10 cellular contexts compared by ENCODE assay signal in genomic region chr2:39408351-39409136, GRCh38. TPM values are rescaled to one million over a fixed set of nuclear protein-coding genes. Genes with fewer than 3 reads are reported as not detected.
A peak's percentile ranks its signal among the peaks of the same experiment; 100 is the strongest.
DNase-seq lines count a peak whose midpoint lies in the region; ATAC-seq and TF ChIP-seq lines count a peak whose summit lies in the region.
"Had no signal": no experiment of that assay in that cellular context is flagged by ENCODE, and none has a peak within 500 bp of the region (broad histone marks: within the 10 kb centered on the region; RNA-seq: fewer than 3 reads in every experiment).

No MANE protein-coding gene starts in this region.

- H3K9me3 ChIP-seq in body of pancreas, result no peaks in the 10 kb centered on the region

- intact Hi-C loops in body of pancreas (cut with DNase I), result no loop called here

- 82 to 96% methylated on average over 3 of the region's 3 CpGs for WGBS in body of pancreas, 2 donors

- no peaks in the 10 kb centered on the region for H3K27me3 ChIP-seq in body of pancreas

- no peak for TF ChIP-seq POLR2A in body of pancreas (IDR thresholded peaks at IDR 0.05)

- TF ChIP-seq CTCF in body of pancreas (IDR thresholded peaks at IDR 0.05), result no peak

- no peaks in the 10 kb centered on the region for H3K36me3 ChIP-seq in body of pancreas (replicated peaks in 1 of 2; ENCODE audit: insufficient read depth in 1 of 2, low read depth in 2 of 2)

- peak; percentile 88 for DNase-seq in CD1c-positive myeloid dendritic cell (ENCODE audit: extremely low spot score)
- DNase-seq in fibroblast of peridontal ligament (ENCODE audit: extremely low read depth), result peak; percentile 64
- DNase-seq in activated effector memory CD4-positive, alpha-beta T cell treated with anti-CD3 and anti-CD28 coated beads, Interleukin-2, amount 50 U/mL, for 16 hours, result no peak
- DNase-seq in body of pancreas, result no peak
- DNase-seq in epidermal melanocyte (ENCODE audit: insufficient read length, low spot score), result no peak
- no peak for DNase-seq in NCI-H526 treated with DMSO at 0.1 percent for 48 hours (lab: John Stamatoyannopoulos, UW)
- DNase-seq: GDM1, NCI-H2171 had no signal

- H3K27ac ChIP-seq in body of pancreas, result no peak overlapping the region

- ATAC-seq in GM21360 (IDR thresholded peaks at IDR 0.05; ENCODE audit: unreplicated experiment) (peak; percentile 60), HG03442 (IDR thresholded peaks at IDR 0.05; ENCODE audit: unreplicated experiment) (peak; percentile 65), body of pancreas (no peak)

- no peak overlapping the region for H3K4me3 ChIP-seq in body of pancreas

- peaks cover 52% of the 10 kb centered on the region for H3K4me1 ChIP-seq in body of pancreas

RNA-seq across cellular contexts. Expression of gene MAP4K3, which starts 28.5 kb away (rescaled TPM):
- total RNA-seq in body of pancreas, result 10 to 100 TPM; 50.6 to 54.4 TPM

Comparison
In these comparisons a context has a peak if more than half of its experiments do, and no peak if none do; other contexts are left out.
1. DNase-seq: peak in CD1c-positive myeloid dendritic cell (single experiment) and fibroblast of peridontal ligament (single experiment); none in activated effector memory CD4-positive, alpha-beta T cell treated with anti-CD3 and anti-CD28 coated beads, Interleukin-2, amount 50 U/mL, for 16 hours (single experiment), body of pancreas (0 of 4), epidermal melanocyte (single experiment) and NCI-H526 treated with DMSO at 0.1 percent for 48 hours (single experiment).